Comparison of ENCODE assay signal across 8 cellular contexts in genomic region chr22:44697423-44698179, GRCh38.
A peak's percentile ranks its signal among the peaks of the same experiment; 100 is the strongest.
DNase-seq lines count a peak whose midpoint lies in the region; ATAC-seq lines count a peak whose summit lies in the region.

No MANE protein-coding gene starts in this region.

- no peaks in the 10 kb centered on the region for H3K27me3 ChIP-seq in effector memory CD4-positive, alpha-beta T cell (replicated peaks; ENCODE audit: control insufficient read depth, insufficient read depth, low read length, poor library complexity, severe bottlenecking)

- peaks cover 6% of the 10 kb centered on the region for H3K4me1 ChIP-seq in effector memory CD4-positive, alpha-beta T cell (ENCODE audit: control insufficient read depth, insufficient read depth, low read length, poor library complexity, severe bottlenecking)

- no peak overlapping the region for H3K4me3 ChIP-seq in effector memory CD4-positive, alpha-beta T cell (ENCODE audit: insufficient read depth, low read depth, low read length, poor library complexity, severe bottlenecking)

- H3K27ac ChIP-seq in effector memory CD4-positive, alpha-beta T cell (ENCODE audit: insufficient read depth, low read length, poor library complexity, severe bottlenecking) = no peak overlapping the region

- no peak for ATAC-seq in HG02981 (IDR thresholded peaks at IDR 0.05; ENCODE audit: unreplicated experiment)

- peak; percentile 51 to 55 for DNase-seq in NOMO-1 (lab: John Stamatoyannopoulos, UW; ENCODE audit: unreplicated experiment in 2 of 2)
- no peak for DNase-seq in NOMO-1 treated with dmso at 0.1 percent for 144 hours (lab: John Stamatoyannopoulos, UW; ENCODE audit: unreplicated experiment)
- DNase-seq in NCI-H748 treated with DMSO at 0.1 percent for 48 hours (lab: John Stamatoyannopoulos, UW) = peak; percentile 37
- DNase-seq in activated CD8-positive, alpha-beta memory T cell treated with anti-CD3 and anti-CD28 coated beads for 24 hours = peak; percentile 97
- peak; percentile 68 to 79 (median 75) for DNase-seq in effector memory CD4-positive, alpha-beta T cell
- DNase-seq in midbrain (lab: John Stamatoyannopoulos, UW) = peak; percentile 51
- peak; percentile 81 for DNase-seq in stimulated activated CD8-positive, alpha-beta memory T cell treated with anti-CD3 and anti-CD28 coated beads, Interleukin-4, amount 100 ng/mL, for 24 hours (ENCODE audit: low read depth)

- no peaks in the 10 kb centered on the region for H3K9me3 ChIP-seq in effector memory CD4-positive, alpha-beta T cell (ENCODE audit: control insufficient read depth, low read length)

- no peaks in the 10 kb centered on the region for H3K36me3 ChIP-seq in effector memory CD4-positive, alpha-beta T cell (ENCODE audit: control insufficient read depth, insufficient read depth, low read length)
